In the genomic region with DNA sequence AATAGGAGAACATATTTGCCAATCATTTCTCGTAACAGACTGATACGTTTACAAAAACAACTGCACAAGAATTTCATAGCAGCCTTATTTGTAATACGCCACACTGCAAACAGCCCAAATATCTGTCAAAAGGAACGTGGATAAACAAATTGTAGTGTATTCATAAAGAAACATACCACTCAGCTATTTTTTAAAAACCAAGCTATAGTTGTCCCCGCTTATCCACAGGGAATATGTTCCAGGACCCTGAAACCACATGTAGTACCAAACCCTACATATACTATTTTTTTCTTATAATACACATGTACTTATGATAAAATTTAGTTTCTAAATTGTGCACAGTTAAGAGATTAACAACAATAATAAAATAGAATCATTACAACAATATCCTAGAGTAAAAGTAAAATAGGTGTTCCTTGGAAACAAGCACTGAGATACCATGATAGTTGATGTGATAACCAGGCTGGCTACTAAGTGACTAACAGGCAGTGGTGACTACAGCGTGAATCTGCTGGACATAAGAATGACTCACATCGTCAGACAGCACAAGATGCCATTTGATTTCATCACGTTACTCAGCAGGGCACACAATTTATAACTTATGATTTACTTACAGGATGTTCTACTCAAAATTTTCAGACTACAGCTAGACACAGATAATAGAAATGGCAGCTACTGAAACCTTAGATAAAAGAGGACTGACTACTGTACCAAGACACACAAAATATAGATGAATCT, we compare ENCODE assay signal across 2 cellular contexts.
TF ChIP-seq lines count a peak whose summit lies in the region.

No MANE protein-coding gene starts in this region.

TF ChIP-seq in PFSK-1, 5 proteins besides CTCF, POLR2A, EP300 and RAD21 (continued from another document):
- no peak for TF ChIP-seq REST (IDR thresholded peaks at IDR 0.05; ENCODE audit: insufficient read depth in 1 of 2, low read depth in 2 of 2, low read length in 2 of 2)
- no peak for TF ChIP-seq POLR2AphosphoS5 (IDR thresholded peaks at IDR 0.05; ENCODE audit: low read depth, low read length)
- peak; percentile 35 for TF ChIP-seq FOXP2 (optimal IDR thresholded peaks at IDR 0.05; ENCODE audit: borderline replicate concordance, extremely low read depth, extremely low read length, insufficient read depth)

TF ChIP-seq in endothelial cell of umbilical vein, 7 proteins besides CTCF, POLR2A, EP300 and RAD21 (continued from another document):
- no peak for TF ChIP-seq MAX (IDR thresholded peaks at IDR 0.05; ENCODE audit: insufficient read depth, insufficient read length)
